1 cellular context compared by ENCODE assay signal in the genomic region with DNA sequence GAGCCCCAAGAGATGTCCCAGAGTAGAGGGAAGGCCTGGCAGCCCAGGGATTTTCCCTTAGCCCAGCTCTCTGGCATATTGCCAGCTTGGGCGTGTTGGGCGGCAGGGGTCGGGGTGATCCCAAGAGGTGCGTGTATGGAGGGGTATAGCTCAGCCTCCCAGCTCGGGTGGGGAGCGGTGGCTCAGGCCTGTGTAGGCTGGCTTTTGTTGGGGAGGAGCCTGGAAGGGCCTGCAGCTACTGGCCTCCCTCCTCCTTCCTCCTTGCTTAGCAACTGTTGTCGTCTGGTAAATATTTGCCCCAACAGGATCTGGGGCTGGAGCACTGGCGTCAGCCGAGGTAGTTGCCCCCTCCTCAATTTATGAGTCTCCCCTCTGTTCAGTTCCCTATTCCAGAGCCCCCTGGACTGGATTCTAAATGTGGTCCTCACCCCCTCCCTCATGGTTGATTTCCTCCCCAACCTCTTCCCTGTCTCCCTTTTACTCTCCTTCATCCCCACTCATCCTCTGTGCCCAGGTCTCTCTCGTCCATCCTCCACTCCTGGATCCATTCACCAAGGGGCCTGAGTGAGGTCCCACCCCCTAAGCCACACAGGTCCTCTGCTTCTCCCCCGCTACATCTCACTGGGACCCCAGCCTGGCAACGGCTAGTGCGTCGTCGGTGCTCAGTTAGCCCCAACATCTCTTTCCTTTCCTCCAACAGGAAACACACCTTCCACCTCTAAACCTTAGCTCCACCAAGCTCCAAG.
TF ChIP-seq lines count a peak whose summit lies in the region.

No MANE protein-coding gene starts in this region.

TF ChIP-seq in IMR-90, 13 proteins besides CTCF, POLR2A, EP300 and RAD21:
- TF ChIP-seq, protein P1, sequence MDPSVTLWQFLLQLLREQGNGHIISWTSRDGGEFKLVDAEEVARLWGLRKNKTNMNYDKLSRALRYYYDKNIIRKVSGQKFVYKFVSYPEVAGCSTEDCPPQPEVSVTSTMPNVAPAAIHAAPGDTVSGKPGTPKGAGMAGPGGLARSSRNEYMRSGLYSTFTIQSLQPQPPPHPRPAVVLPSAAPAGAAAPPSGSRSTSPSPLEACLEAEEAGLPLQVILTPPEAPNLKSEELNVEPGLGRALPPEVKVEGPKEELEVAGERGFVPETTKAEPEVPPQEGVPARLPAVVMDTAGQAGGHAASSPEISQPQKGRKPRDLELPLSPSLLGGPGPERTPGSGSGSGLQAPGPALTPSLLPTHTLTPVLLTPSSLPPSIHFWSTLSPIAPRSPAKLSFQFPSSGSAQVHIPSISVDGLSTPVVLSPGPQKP (IDR thresholded peaks at IDR 0.05; ENCODE audit: borderline replicate concordance, low read depth, low read length), result no peak
- TF ChIP-seq NFE2L2 (IDR thresholded peaks at IDR 0.05; ENCODE audit: low read depth, low read length) (no peak), MAZ (IDR thresholded peaks at IDR 0.05; ENCODE audit: borderline replicate concordance, low read depth, low read length) (peak; percentile 65; the same call in 1 of the 2 replicates), RFX5 (IDR thresholded peaks at IDR 0.05; ENCODE audit: low read depth, low read length) (no peak), CHD1 (IDR thresholded peaks at IDR 0.05; ENCODE audit: low read depth, low read length) (0 out of 2 replicates have a peak, but pooled peaks have one; percentile 34), RCOR1 (IDR thresholded peaks at IDR 0.05; ENCODE audit: insufficient replicate concordance, low read length) (no peak), SMC3 (IDR thresholded peaks at IDR 0.05; ENCODE audit: low read depth, low read length) (no peak; the same call in 1 of the 2 replicates)
- TF ChIP-seq, protein P2, sequence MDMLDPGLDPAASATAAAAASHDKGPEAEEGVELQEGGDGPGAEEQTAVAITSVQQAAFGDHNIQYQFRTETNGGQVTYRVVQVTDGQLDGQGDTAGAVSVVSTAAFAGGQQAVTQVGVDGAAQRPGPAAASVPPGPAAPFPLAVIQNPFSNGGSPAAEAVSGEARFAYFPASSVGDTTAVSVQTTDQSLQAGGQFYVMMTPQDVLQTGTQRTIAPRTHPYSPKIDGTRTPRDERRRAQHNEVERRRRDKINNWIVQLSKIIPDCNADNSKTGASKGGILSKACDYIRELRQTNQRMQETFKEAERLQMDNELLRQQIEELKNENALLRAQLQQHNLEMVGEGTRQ (IDR thresholded peaks at IDR 0.05; ENCODE audit: low read depth, low read length), result no peak
